ENCODE assay signal across 8 cellular contexts in genomic region chr3:52317601-52318000, GRCh38. TPM values are rescaled to one million over a fixed set of nuclear protein-coding genes. Genes with fewer than 3 reads are reported as not detected.
DNase-seq lines count a peak whose midpoint lies in the region; ATAC-seq and TF ChIP-seq lines count a peak whose summit lies in the region.

No MANE protein-coding gene starts in this region.

- H3K4me3 Mint-ChIP-seq in activated B cell treated with CpG ODN at 0.5 μM for 24 hours, result peak overlapping the region; percentile 74
- no peak overlapping the region for H3K4me3 Mint-ChIP-seq in Caco-2 (ENCODE audit: unreplicated experiment)

- H3K27me3 Mint-ChIP-seq in activated B cell treated with CpG ODN at 0.5 μM for 24 hours (no peaks in the 10 kb centered on the region), Caco-2 (ENCODE audit: insufficient read depth, unreplicated experiment) (no peaks in the 10 kb centered on the region)

- TF ChIP-seq CTCF in activated B cell treated with CpG ODN at 0.5 μM for 24 hours (IDR thresholded peaks at IDR 0.05) (no peak), cardiac fibroblast (IDR thresholded peaks at IDR 0.05; ENCODE audit: low read depth, low read length) (no peak), Caco-2 (IDR thresholded peaks at IDR 0.05; ENCODE audit: insufficient read depth in 1 of 2, low read depth in 1 of 2, low read length in 1 of 2, severe bottlenecking in 1 of 2, unreplicated experiment in 1 of 2) (no peak)

- DNase-seq in activated B cell treated with CpG ODN at 0.5 μM for 24 hours (peak; percentile 62), cardiac fibroblast (ENCODE audit: low read depth in 2 of 2) (peak; percentile 39), kidney tubule cell (ENCODE audit: low spot score) (peak; percentile 58), Caco-2 (no peak)
- peak; percentile 42 to 69 (median 49) for DNase-seq in stimulated activated CD4-positive, alpha-beta T cell treated with anti-CD3 and anti-CD28 coated beads, TNF-alpha, amount 100 ng/mL, for 24 hours (ENCODE audit: low read depth in 3 of 3)

- POLR2A ChIA-PET in activated B cell treated with CpG ODN at 0.5 μM for 24 hours (lab: Charles Lee) (interaction anchor here (0.9 to 2.0 kb wide), 6 partner anchors 20 to 218 kb away, joined by 3 to 8 read pairs (median 5); partner anchors contain the start of genes GLYCTK, TLR9, TWF2 and UQCC5), Caco-2 (lab: Charles Lee) (no interaction called here)

- no peaks in the 10 kb centered on the region for H3K36me3 Mint-ChIP-seq in activated B cell treated with CpG ODN at 0.5 μM for 24 hours (ENCODE audit: low read depth)
- no peaks in the 10 kb centered on the region for H3K36me3 Mint-ChIP-seq in Caco-2 (ENCODE audit: insufficient read depth, unreplicated experiment)

- H3K27ac Mint-ChIP-seq in activated B cell treated with CpG ODN at 0.5 μM for 24 hours, result peak overlapping the region; percentile 53
- H3K27ac Mint-ChIP-seq in Caco-2 (ENCODE audit: unreplicated experiment), result no peak overlapping the region

- no TSS peak for BruUV-seq in Caco-2 (replicated peaks; lab: Mats Ljungman, UMichigan)

- H3K27me3 ChIP-seq in Caco-2 (replicated peaks; ENCODE audit: control insufficient read depth, insufficient read depth, low read length), result no peaks in the 10 kb centered on the region

- no peaks in the 10 kb centered on the region for H3K36me3 ChIP-seq in Caco-2 (ENCODE audit: control insufficient read depth, insufficient read depth, low read length)

- peaks cover 47% of the 10 kb centered on the region for H3K4me1 Mint-ChIP-seq in activated B cell treated with CpG ODN at 0.5 μM for 24 hours
- peaks cover 7% of the 10 kb centered on the region for H3K4me1 Mint-ChIP-seq in Caco-2 (ENCODE audit: low read depth, unreplicated experiment)

- CTCF ChIA-PET in activated B cell treated with CpG ODN at 0.5 μM for 24 hours (lab: Charles Lee), result interaction anchor here (0.8 to 0.9 kb wide), 2 partner anchors 26 to 129 kb away, joined by 3 read pairs; no protein-coding TSS in a partner anchor
- CTCF ChIA-PET in Caco-2 (lab: Charles Lee), result no interaction called here

- H3K4me3 ChIP-seq in cardiac fibroblast (replicated peaks in 1 of 2; ENCODE audit: low read depth in 2 of 2, low read length in 2 of 2), result peak overlapping the region; percentile 23 to 38
- H3K4me3 ChIP-seq in Caco-2 (ENCODE audit: low read depth, low read length), result no peak overlapping the region

- no peaks in the 10 kb centered on the region for H3K9me3 Mint-ChIP-seq in activated B cell treated with CpG ODN at 0.5 μM for 24 hours
- H3K9me3 Mint-ChIP-seq in Caco-2 (ENCODE audit: unreplicated experiment), result no peaks in the 10 kb centered on the region

- intact Hi-C loops in activated B cell treated with CpG ODN at 0.5 μM for 24 hours (cut with micrococcal nuclease) (loop anchor here (1.0 to 10.0 kb wide), 4 partner anchors 15 to 263 kb away; partner anchors contain the start of genes DUSP7 and WDR82), Caco-2 (cut with micrococcal nuclease; ENCODE audit: unreplicated experiment) (no loop called here)

- ATAC-seq in GM21825 (IDR thresholded peaks at IDR 0.05; ENCODE audit: unreplicated experiment) (peak; percentile 39), activated B cell treated with CpG ODN at 0.5 μM for 24 hours (ENCODE audit: low read depth) (peak; percentile 70), GM18907 (IDR thresholded peaks at IDR 0.05; ENCODE audit: unreplicated experiment) (no peak), GM18520 (IDR thresholded peaks at IDR 0.05; ENCODE audit: unreplicated experiment) (no peak)

- peaks cover 20% of the 10 kb centered on the region for H3K4me1 ChIP-seq in Caco-2

- H3K9me3 ChIP-seq in Caco-2, result no peaks in the 10 kb centered on the region

RNA-seq across cellular contexts. Expression of gene DNAH1, which starts 1.5 kb away (rescaled TPM):
- 22.8 and 25.8 TPM in 2 replicates for total RNA-seq in activated B cell treated with CpG ODN at 0.5 μM for 24 hours
- 2.9 and 4.1 TPM in 2 replicates for total RNA-seq in Caco-2 (2022)

RNA-seq across cellular contexts. Expression of gene GLYCTK, which starts 30.0 kb away (rescaled TPM):
- 28.2 and 33.5 TPM in 2 replicates for total RNA-seq in activated B cell treated with CpG ODN at 0.5 μM for 24 hours
- total RNA-seq in Caco-2 (2022), result 128 and 146 TPM in 2 replicates

RNA-seq across cellular contexts. Expression of gene WDR82, which starts 39.2 kb away (rescaled TPM):
- total RNA-seq in activated B cell treated with CpG ODN at 0.5 μM for 24 hours (84.1 and 86.4 TPM in 2 replicates), Caco-2 (2022) (67.1 and 68.7 TPM in 2 replicates)

Comparison
In these comparisons a context has a peak if more than half of its experiments do, and no peak if none do; other contexts are left out.
1. ATAC-seq: peak in GM21825 (single experiment) and activated B cell treated with CpG ODN at 0.5 μM for 24 hours (single experiment); none in GM18907 (single experiment) and GM18520 (single experiment).
2. DNase-seq: peak in activated B cell treated with CpG ODN at 0.5 μM for 24 hours (single experiment), cardiac fibroblast (2 of 2), kidney tubule cell (single experiment) and stimulated activated CD4-positive, alpha-beta T cell treated with anti-CD3 and anti-CD28 coated beads, TNF-alpha, amount 100 ng/mL, for 24 hours (3 of 3); none in Caco-2 (0 of 2).